Comparison of ENCODE assay signal across 8 cellular contexts in the genomic region with DNA sequence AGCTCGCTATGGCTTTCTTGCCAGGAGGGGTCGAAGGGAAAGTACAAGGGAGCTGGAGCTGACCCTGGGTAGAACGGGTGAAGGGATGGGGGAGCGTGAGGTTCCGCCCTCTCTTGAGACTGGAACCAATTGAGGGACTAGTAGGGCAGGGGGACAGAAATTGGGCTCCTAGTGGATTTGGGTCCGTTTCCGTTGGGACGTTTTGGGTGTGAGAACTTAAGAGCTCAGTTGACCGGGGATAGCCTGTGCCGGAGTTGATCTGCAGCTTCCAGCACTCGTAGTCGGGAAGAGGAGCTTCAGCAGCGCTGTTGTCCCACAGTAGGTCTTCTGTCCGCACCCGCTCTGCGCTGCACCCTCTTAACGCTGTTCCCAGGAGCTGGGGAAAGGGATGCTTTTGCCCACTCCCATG. TPM values are rescaled to one million over a fixed set of nuclear protein-coding genes. Genes with fewer than 3 reads are reported as not detected.
DNase-seq lines count a peak whose midpoint lies in the region; ATAC-seq lines count a peak whose summit lies in the region.

No MANE protein-coding gene starts in this region.

- H3K27ac Mint-ChIP-seq in activated CD4-positive, alpha-beta T cell treated with anti-CD3 and anti-CD28 coated beads for 36 hours: peak overlapping the region; percentile 96
- H3K27ac Mint-ChIP-seq in activated CD4-positive, alpha-beta memory T cell treated with anti-CD3 and anti-CD28 coated beads for 36 hours: peak overlapping the region; percentile 88
- H3K27ac Mint-ChIP-seq in naive thymus-derived CD8-positive, alpha-beta T cell: peak overlapping the region; percentile 91 to 99 (median 97)

- H3K9ac ChIP-seq in HUES48 (ENCODE audit: low read depth, low read length): no peak overlapping the region; the same call in 1 of the 2 replicates

- H3K27ac ChIP-seq in HUES48 (ENCODE audit: low read depth, low read length): no peak overlapping the region

- intact Hi-C loops in activated CD4-positive, alpha-beta T cell treated with anti-CD3 and anti-CD28 coated beads for 36 hours (cut with DNase I, micrococcal nuclease): loop anchor here (1.0 to 5.0 kb wide), 17 partner anchors 10 to 680 kb away; partner anchors contain the start of genes CTC1 (in 1 of the 2), CTDNEP1 (in 1 of the 2), ELP5 (in 1 of the 2) and KRABD2 (in 1 of the 2)
- intact Hi-C loops in activated CD4-positive, alpha-beta memory T cell treated with anti-CD3 and anti-CD28 coated beads for 36 hours (cut with micrococcal nuclease): loop anchor here (1.0 to 5.0 kb wide), 4 partner anchors 17 to 185 kb away; partner anchors contain the start of gene ALOXE3

- no peaks in the 10 kb centered on the region for H3K9me3 Mint-ChIP-seq in activated CD4-positive, alpha-beta T cell treated with anti-CD3 and anti-CD28 coated beads for 36 hours (ENCODE audit: low read depth)
- H3K9me3 Mint-ChIP-seq in activated CD4-positive, alpha-beta memory T cell treated with anti-CD3 and anti-CD28 coated beads for 36 hours: no peaks in the 10 kb centered on the region
- no peaks in the 10 kb centered on the region for H3K9me3 Mint-ChIP-seq in naive thymus-derived CD8-positive, alpha-beta T cell

- CTCF ChIA-PET in activated CD4-positive, alpha-beta T cell treated with anti-CD3 and anti-CD28 coated beads for 36 hours (lab: Charles Lee): interaction anchor here (0.6 to 7.0 kb wide), 16 partner anchors 12 to 195 kb away, joined by 3 to 58 read pairs (median 4); partner anchors contain the start of gene RNF227
- CTCF ChIA-PET in activated CD4-positive, alpha-beta memory T cell treated with anti-CD3 and anti-CD28 coated beads for 36 hours (lab: Charles Lee): interaction anchor here (0.6 to 5.3 kb wide), 25 partner anchors 12 to 636 kb away, joined by 3 to 93 read pairs (median 5); partner anchors contain the start of genes NAA38, RNF227 and TP53

- peaks cover 45% of the 10 kb centered on the region for H3K4me1 Mint-ChIP-seq in activated CD4-positive, alpha-beta T cell treated with anti-CD3 and anti-CD28 coated beads for 36 hours
- peaks cover 47% of the 10 kb centered on the region for H3K4me1 Mint-ChIP-seq in activated CD4-positive, alpha-beta memory T cell treated with anti-CD3 and anti-CD28 coated beads for 36 hours (ENCODE audit: low read depth)
- H3K4me1 Mint-ChIP-seq in naive thymus-derived CD8-positive, alpha-beta T cell: peaks cover 28 to 56% (median 51%) of the 10 kb centered on the region in 4 donors

- H3K4me3 ChIP-seq in HUES48 (ENCODE audit: low read depth, low read length): peak overlapping the region; percentile 83

- H3K36me3 Mint-ChIP-seq in activated CD4-positive, alpha-beta T cell treated with anti-CD3 and anti-CD28 coated beads for 36 hours (ENCODE audit: low read depth): peaks cover 39% of the 10 kb centered on the region
- peaks cover 29% of the 10 kb centered on the region for H3K36me3 Mint-ChIP-seq in activated CD4-positive, alpha-beta memory T cell treated with anti-CD3 and anti-CD28 coated beads for 36 hours
- H3K36me3 Mint-ChIP-seq in naive thymus-derived CD8-positive, alpha-beta T cell: peaks cover 0 to 34% (median 4%) of the 10 kb centered on the region in 3 donors

- DNase-seq in activated CD4-positive, alpha-beta T cell treated with anti-CD3 and anti-CD28 coated beads for 36 hours: peak; percentile 44
- DNase-seq in activated CD4-positive, alpha-beta T cell treated with anti-CD3 and anti-CD28 coated beads for 1 hour: no peak
- DNase-seq in activated CD4-positive, alpha-beta memory T cell treated with anti-CD3 and anti-CD28 coated beads for 36 hours: peak; percentile 42
- DNase-seq in fibroblast of peridontal ligament (ENCODE audit: extremely low read depth): peak; percentile 28
- DNase-seq in naive thymus-derived CD8-positive, alpha-beta T cell: no peak

- H3K36me3 ChIP-seq in HUES48 (ENCODE audit: control insufficient read depth, insufficient read depth, low read length): peaks cover 27% of the 10 kb centered on the region

- POLR2A ChIA-PET in activated CD4-positive, alpha-beta T cell treated with anti-CD3 and anti-CD28 coated beads for 36 hours (lab: Charles Lee): interaction anchor here (0.6 to 4.1 kb wide), 9 partner anchors 8 to 448 kb away, joined by 3 to 25 read pairs (median 5); partner anchors contain the start of genes KDM6B, NAA38, RNF227 and TP53
- POLR2A ChIA-PET in activated CD4-positive, alpha-beta memory T cell treated with anti-CD3 and anti-CD28 coated beads for 36 hours (lab: Charles Lee): interaction anchor here (0.6 to 4.7 kb wide), 9 partner anchors 9 to 349 kb away, joined by 3 to 42 read pairs (median 3); partner anchors contain the start of genes MPDU1, NAA38 and RNF227
- POLR2A ChIA-PET in naive thymus-derived CD8-positive, alpha-beta T cell (lab: Charles Lee): interaction anchor here (0.6 to 6.2 kb wide), 11 partner anchors 10 to 289 kb away, joined by 3 to 110 read pairs (median 11); partner anchors contain the start of genes CYB5D1, KDM6B, NAA38 and RNF227

- no peaks in the 10 kb centered on the region for H3K9me3 ChIP-seq in HUES48 (ENCODE audit: control insufficient read depth, insufficient read depth, low read length)

- H3K27me3 Mint-ChIP-seq in activated CD4-positive, alpha-beta T cell treated with anti-CD3 and anti-CD28 coated beads for 36 hours: no peaks in the 10 kb centered on the region
- no peaks in the 10 kb centered on the region for H3K27me3 Mint-ChIP-seq in activated CD4-positive, alpha-beta memory T cell treated with anti-CD3 and anti-CD28 coated beads for 36 hours
- no peaks in the 10 kb centered on the region for H3K27me3 Mint-ChIP-seq in naive thymus-derived CD8-positive, alpha-beta T cell

- peak; percentile 31 for ATAC-seq in activated CD4-positive, alpha-beta T cell treated with anti-CD3 and anti-CD28 coated beads for 36 hours
- ATAC-seq in naive thymus-derived CD8-positive, alpha-beta T cell: peak; percentile 24
- ATAC-seq in GM18861 (IDR thresholded peaks at IDR 0.05; ENCODE audit: unreplicated experiment) (no peak), GM21390 (IDR thresholded peaks at IDR 0.05; ENCODE audit: unreplicated experiment) (no peak)

- peaks cover 25% of the 10 kb centered on the region for H3K27me3 ChIP-seq in HUES48 (ENCODE audit: control insufficient read depth, insufficient read depth, low read length)

- peak overlapping the region; percentile 95 for H3K4me3 Mint-ChIP-seq in activated CD4-positive, alpha-beta T cell treated with anti-CD3 and anti-CD28 coated beads for 36 hours
- H3K4me3 Mint-ChIP-seq in activated CD4-positive, alpha-beta memory T cell treated with anti-CD3 and anti-CD28 coated beads for 36 hours: peak overlapping the region; percentile 93
- peak overlapping the region; percentile 87 to 100 (median 98) for H3K4me3 Mint-ChIP-seq in naive thymus-derived CD8-positive, alpha-beta T cell

- peaks cover 4% of the 10 kb centered on the region for H3K4me1 ChIP-seq in HUES48 (ENCODE audit: control insufficient read depth, insufficient read depth, low read length)

RNA-seq across cellular contexts. Expression of gene CNTROB, which starts 0.5 kb away (rescaled TPM):
- total RNA-seq in activated CD4-positive, alpha-beta T cell treated with anti-CD3 and anti-CD28 coated beads for 36 hours: 10 to 100 TPM; 53.0 to 80.5 TPM
- 10 to 100 TPM; 45.9 to 50.1 TPM for total RNA-seq in activated CD4-positive, alpha-beta memory T cell treated with anti-CD3 and anti-CD28 coated beads for 36 hours
- total RNA-seq in naive thymus-derived CD8-positive, alpha-beta T cell: 10 to 100 TPM; 35.2 to 43.0 TPM
- polyA plus RNA-seq in naive thymus-derived CD8-positive, alpha-beta T cell: 10 to 100 TPM in 2 of 3 donors, 1 to 10 TPM in 1; 7.6 to 18.5 (median 12.4) TPM

RNA-seq across cellular contexts. Expression of gene TRAPPC1, which starts 0.7 kb away (rescaled TPM):
- 100 to 1,000 TPM; 166 to 169 TPM for total RNA-seq in activated CD4-positive, alpha-beta T cell treated with anti-CD3 and anti-CD28 coated beads for 36 hours
- 100 to 1,000 TPM; 197 to 201 TPM for total RNA-seq in activated CD4-positive, alpha-beta memory T cell treated with anti-CD3 and anti-CD28 coated beads for 36 hours
- total RNA-seq in naive thymus-derived CD8-positive, alpha-beta T cell: 100 to 1,000 TPM in 1 of 2 experiments, 10 to 100 TPM in 1; 93.4 to 120 TPM
- 100 to 1,000 TPM; 199 to 219 (median 205) TPM for polyA plus RNA-seq in naive thymus-derived CD8-positive, alpha-beta T cell

RNA-seq across cellular contexts. Expression of gene KCNAB3, which starts 2.8 kb away (rescaled TPM):
- 1 to 10 TPM; 6.6 to 8.3 TPM for total RNA-seq in activated CD4-positive, alpha-beta T cell treated with anti-CD3 and anti-CD28 coated beads for 36 hours
- total RNA-seq in activated CD4-positive, alpha-beta memory T cell treated with anti-CD3 and anti-CD28 coated beads for 36 hours: 1 to 10 TPM; 4.9 to 5.3 TPM
- 10 to 100 TPM; 16.1 to 19.4 TPM for total RNA-seq in naive thymus-derived CD8-positive, alpha-beta T cell
- polyA plus RNA-seq in naive thymus-derived CD8-positive, alpha-beta T cell: under 1 TPM in 2 of 3 donors, not detected in 1; 0.44 to 0.80 TPM

RNA-seq across cellular contexts. Expression of gene RNF227, which starts 16.4 kb away (rescaled TPM):
- total RNA-seq in activated CD4-positive, alpha-beta T cell treated with anti-CD3 and anti-CD28 coated beads for 36 hours: 1 to 10 TPM; 3.8 to 5.6 TPM
- total RNA-seq in activated CD4-positive, alpha-beta memory T cell treated with anti-CD3 and anti-CD28 coated beads for 36 hours: 1 to 10 TPM; 2.7 to 3.3 TPM
- 1 to 10 TPM; 7.8 to 9.4 TPM for total RNA-seq in naive thymus-derived CD8-positive, alpha-beta T cell
- 1 to 10 TPM in 2 of 3 donors, under 1 TPM in 1; 0.65 to 4.8 (median 2.4) TPM for polyA plus RNA-seq in naive thymus-derived CD8-positive, alpha-beta T cell

RNA-seq across cellular contexts. Expression of gene CHD3, which starts 43.9 kb away (rescaled TPM):
- 100 to 1,000 TPM; 145 to 161 TPM for total RNA-seq in activated CD4-positive, alpha-beta T cell treated with anti-CD3 and anti-CD28 coated beads for 36 hours
- total RNA-seq in activated CD4-positive, alpha-beta memory T cell treated with anti-CD3 and anti-CD28 coated beads for 36 hours: 100 to 1,000 TPM; 120 to 133 TPM
- total RNA-seq in naive thymus-derived CD8-positive, alpha-beta T cell: 100 to 1,000 TPM; 277 to 281 TPM
- 10 to 100 TPM in 2 of 3 donors, 1 to 10 TPM in 1; 4.3 to 29.2 (median 15.5) TPM for polyA plus RNA-seq in naive thymus-derived CD8-positive, alpha-beta T cell

Comparison
In these comparisons a context has a peak if more than half of its experiments do, and no peak if none do; other contexts are left out.
1. DNase-seq: peak in activated CD4-positive, alpha-beta T cell treated with anti-CD3 and anti-CD28 coated beads for 36 hours (single experiment), activated CD4-positive, alpha-beta memory T cell treated with anti-CD3 and anti-CD28 coated beads for 36 hours (single experiment) and fibroblast of peridontal ligament (single experiment); none in activated CD4-positive, alpha-beta T cell treated with anti-CD3 and anti-CD28 coated beads for 1 hour (single experiment) and naive thymus-derived CD8-positive, alpha-beta T cell (0 of 10).
2. ATAC-seq: peak in activated CD4-positive, alpha-beta T cell treated with anti-CD3 and anti-CD28 coated beads for 36 hours (single experiment) and naive thymus-derived CD8-positive, alpha-beta T cell (2 of 2); none in GM18861 (single experiment) and GM21390 (single experiment).
3. Peak in every context shown above with its lines, with median percentiles within 50 percentile points of each other: H3K27ac Mint-ChIP-seq and H3K4me3 Mint-ChIP-seq.